36 cellular contexts compared by ENCODE assay signal in genomic region chr10:17047908-17048307, GRCh38.
"Had no signal": no experiment of that assay in that cellular context is flagged by ENCODE, and none has a peak within 500 bp of the region (broad histone marks: within the 10 kb centered on the region; RNA-seq: fewer than 3 reads in every experiment).

No MANE protein-coding gene starts in this region.

- H3K4me1 Mint-ChIP-seq: activated B cell treated with CpG ODN at 0.5 μM for 24 hours; activated CD4-positive, alpha-beta T cell treated with anti-CD3 and anti-CD28 coated beads, Interleukin-2, amount 10 ng/mL, durations not matched to agents 24 days and 14 days; activated naive CD4-positive, alpha-beta T cell treated with anti-CD3 and anti-CD28 coated beads, Interleukin-2, amount 10 ng/mL, durations not matched to agents 7 days and 5 days; activated naive CD8-positive, alpha-beta T cell treated with anti-CD3 and anti-CD28 coated beads, Interleukin-2, amount 10 ng/mL, durations not matched to agents 7 days and 5 days; activated T-helper 17 cell treated with anti-CD3 and anti-CD28 coated beads, Interleukin-2, amount 50 U/mL, for 72 hours had no signal

- H3K27me3 ChIP-seq: ascending aorta, cardiac muscle cell had no signal

- H3K4me1 ChIP-seq: ascending aorta had no signal

- H3K4me3 Mint-ChIP-seq: activated B cell treated with CpG ODN at 0.5 μM for 24 hours; activated CD4-positive, alpha-beta memory T cell treated with anti-CD3 and anti-CD28 coated beads for 36 hours; activated CD4-positive, alpha-beta T cell treated with anti-CD3 and anti-CD28 coated beads, Interleukin-2, amount 10 ng/mL, durations not matched to agents 24 days and 14 days; activated CD8-positive, alpha-beta T cell treated with anti-CD3 and anti-CD28 coated beads for 36 hours; activated naive CD4-positive, alpha-beta T cell treated with anti-CD3 and anti-CD28 coated beads, Interleukin-2, amount 10 ng/mL, durations not matched to agents 7 days and 5 days; activated naive CD4-positive, alpha-beta T cell treated with anti-CD3 and anti-CD28 coated beads, Interleukin-2, amount 50 U/mL, for 24 hours; activated naive CD8-positive, alpha-beta T cell; activated naive CD8-positive, alpha-beta T cell treated with anti-CD3 and anti-CD28 coated beads, Interleukin-2, amount 10 ng/mL, durations not matched to agents 7 days and 5 days; activated naive CD8-positive, alpha-beta T cell treated with anti-CD3 and anti-CD28 coated beads, Interleukin-2, amount 50 U/mL, for 24 hours; activated T-cell treated with anti-CD3 and anti-CD28 coated beads, Interleukin-2, amount 50 U/mL, for 4 hours; activated T-cell treated with anti-CD3 and anti-CD28 coated beads, Interleukin-2, amount 50 U/mL, for 72 hours; activated T-helper 1 cell treated with anti-CD3 and anti-CD28 coated beads, Interleukin-12 subunit alpha, Interleukin-12 subunit beta, Interleukin-2, Interleukin-4 antibody, amounts not matched to agents 30 ng/mL and 10 ng/mL and 1 ng/mL, durations not matched to agents 14 hours and 24 hours and 36 hours; activated T-helper 17 cell treated with anti-CD3 and anti-CD28 coated beads, Interleukin-2, amount 50 U/mL, for 72 hours; brain; central memory CD8-positive, alpha-beta T cell; T-helper 1 cell treated with Interleukin-12 subunit alpha and Interleukin-12 subunit beta and Interleukin-4 antibody, amounts not matched to agents 30 μg/mL and 1 μg/mL, for 36 hours; T-helper 2 cell treated with Interferon-gamma antibody and Interleukin-4, amounts not matched to agents 5 μg/mL and 100 μg/mL, for 36 hours had no signal

- DNase-seq: activated B cell treated with CpG ODN at 0.5 μM for 24 hours; activated CD4-positive, alpha-beta memory T cell treated with anti-CD3 and anti-CD28 coated beads for 36 hours; activated CD4-positive, alpha-beta T cell treated with anti-CD3 and anti-CD28 coated beads for 4 hours; activated CD4-positive, alpha-beta T cell treated with anti-CD3 and anti-CD28 coated beads, Interleukin-2, amount 10 ng/mL, durations not matched to agents 24 days and 14 days; activated CD4-positive, alpha-beta T cell treated with anti-CD3 and anti-CD28 coated beads, Interleukin-2, amount 50 U/mL, for 1 hour; activated CD4-positive, alpha-beta T cell treated with anti-CD3 and anti-CD28 coated beads, Interleukin-2, amount 50 U/mL, for 4 hours; activated CD4-positive, CD25-positive, alpha-beta regulatory T cell treated with anti-CD3 and anti-CD28 coated beads, Interleukin-2, amount 50 U/mL, for 72 hours; activated CD8-positive, alpha-beta memory T cell treated with anti-CD3 and anti-CD28 coated beads, Interleukin-2, amount 50 U/mL, for 4 hours; activated CD8-positive, alpha-beta T cell treated with anti-CD3 and anti-CD28 coated beads for 36 hours; activated effector memory CD4-positive, alpha-beta T cell treated with anti-CD3 and anti-CD28 coated beads, Interleukin-2, amount 50 U/mL, for 16 hours; activated naive CD4-positive, alpha-beta T cell treated with anti-CD3 and anti-CD28 coated beads, Interleukin-2, amount 10 ng/mL, durations not matched to agents 7 days and 5 days; activated naive CD4-positive, alpha-beta T cell treated with Interleukin-2 at 50 U/mL for 16 hours; activated naive CD8-positive, alpha-beta T cell treated with anti-CD3 and anti-CD28 coated beads, Interleukin-2, amount 10 ng/mL, durations not matched to agents 7 days and 5 days; activated naive CD8-positive, alpha-beta T cell treated with anti-CD3 and anti-CD28 coated beads, Interleukin-2, amount 50 U/mL, for 24 hours; activated T-cell treated with anti-CD3 and anti-CD28 coated beads for 4 hours; activated T-cell treated with anti-CD3 and anti-CD28 coated beads, Interleukin-2, amount 50 U/mL, for 1 hour; activated T-cell treated with anti-CD3 and anti-CD28 coated beads, Interleukin-2, amount 50 U/mL, for 4 hours; activated T-cell treated with anti-CD3 and anti-CD28 coated beads, Interleukin-2, amount 50 U/mL, for 72 hours; amygdala; anterior cingulate cortex; caudate nucleus; cerebellar nuclear complex; T-helper 2 cell; T-helper 9 cell had no signal

- FAIRE-seq: bronchial epithelial cell had no signal

- H3K27ac ChIP-seq: ascending aorta, cardiac muscle cell, VCaP had no signal

- H3K9me3 Mint-ChIP-seq: activated naive CD4-positive, alpha-beta T cell treated with anti-CD3 and anti-CD28 coated beads, Interleukin-2, amount 50 U/mL, for 24 hours had no signal

- H3K4me3 ChIP-seq: ascending aorta, cardiac muscle cell had no signal

- H3K36me3 ChIP-seq: ascending aorta, cardiac muscle cell had no signal

- H3K27ac Mint-ChIP-seq: activated B cell treated with CpG ODN at 0.5 μM for 24 hours; activated CD4-positive, alpha-beta memory T cell treated with anti-CD3 and anti-CD28 coated beads for 36 hours; activated CD4-positive, alpha-beta T cell treated with anti-CD3 and anti-CD28 coated beads, Interleukin-2, amount 10 ng/mL, durations not matched to agents 24 days and 14 days; activated CD8-positive, alpha-beta T cell treated with anti-CD3 and anti-CD28 coated beads for 36 hours; activated naive CD4-positive, alpha-beta T cell treated with anti-CD3 and anti-CD28 coated beads, Interleukin-2, amount 10 ng/mL, durations not matched to agents 7 days and 5 days; activated naive CD4-positive, alpha-beta T cell treated with anti-CD3 and anti-CD28 coated beads, Interleukin-2, amount 50 U/mL, for 24 hours; activated naive CD8-positive, alpha-beta T cell; activated naive CD8-positive, alpha-beta T cell treated with anti-CD3 and anti-CD28 coated beads, Interleukin-2, amount 10 ng/mL, durations not matched to agents 7 days and 5 days; activated naive CD8-positive, alpha-beta T cell treated with anti-CD3 and anti-CD28 coated beads, Interleukin-2, amount 50 U/mL, for 24 hours; activated T-cell treated with anti-CD3 and anti-CD28 coated beads, Interleukin-2, amount 50 U/mL, for 72 hours; activated T-helper 1 cell treated with anti-CD3 and anti-CD28 coated beads, Interleukin-12 subunit alpha, Interleukin-12 subunit beta, Interleukin-2, Interleukin-4 antibody, amounts not matched to agents 30 ng/mL and 10 ng/mL and 1 ng/mL, durations not matched to agents 14 hours and 24 hours and 36 hours; activated T-helper 17 cell treated with anti-CD3 and anti-CD28 coated beads, Interleukin-2, amount 50 U/mL, for 72 hours; brain; T-helper 1 cell treated with Interleukin-12 subunit alpha and Interleukin-12 subunit beta and Interleukin-4 antibody, amounts not matched to agents 30 μg/mL and 1 μg/mL, for 36 hours; T-helper 2 cell treated with Interferon-gamma antibody and Interleukin-4, amounts not matched to agents 5 μg/mL and 100 μg/mL, for 36 hours had no signal

- H3K27me3 Mint-ChIP-seq: activated CD4-positive, alpha-beta memory T cell treated with anti-CD3 and anti-CD28 coated beads for 36 hours; activated CD8-positive, alpha-beta T cell treated with anti-CD3 and anti-CD28 coated beads for 36 hours; activated naive CD4-positive, alpha-beta T cell treated with anti-CD3 and anti-CD28 coated beads, Interleukin-2, amount 10 ng/mL, durations not matched to agents 7 days and 5 days; activated naive CD4-positive, alpha-beta T cell treated with anti-CD3 and anti-CD28 coated beads, Interleukin-2, amount 50 U/mL, for 24 hours; activated naive CD8-positive, alpha-beta T cell; activated naive CD8-positive, alpha-beta T cell treated with anti-CD3 and anti-CD28 coated beads, Interleukin-2, amount 10 ng/mL, durations not matched to agents 7 days and 5 days; activated naive CD8-positive, alpha-beta T cell treated with anti-CD3 and anti-CD28 coated beads, Interleukin-2, amount 50 U/mL, for 24 hours; activated T-helper 17 cell treated with anti-CD3 and anti-CD28 coated beads, Interleukin-2, amount 50 U/mL, for 72 hours; brain; central memory CD8-positive, alpha-beta T cell had no signal

- ATAC-seq: activated CD8-positive, alpha-beta T cell treated with anti-CD3 and anti-CD28 coated beads for 36 hours; activated naive CD8-positive, alpha-beta T cell treated with anti-CD3 and anti-CD28 coated beads, Interleukin-2, amount 50 U/mL, for 24 hours; activated T-cell treated with anti-CD3 and anti-CD28 coated beads, Interleukin-2, amount 50 U/mL, for 4 hours; activated T-cell treated with anti-CD3 and anti-CD28 coated beads, Interleukin-2, amount 50 U/mL, for 72 hours; activated T-helper 17 cell treated with anti-CD3 and anti-CD28 coated beads, Interleukin-2, amount 50 U/mL, for 72 hours had no signal
